Comparison of ENCODE assay signal across 8 cellular contexts in genomic region chr9:83622814-83623633, GRCh38.
A peak's percentile ranks its signal among the peaks of the same experiment; 100 is the strongest.
DNase-seq lines count a peak whose midpoint lies in the region; ATAC-seq and TF ChIP-seq lines count a peak whose summit lies in the region.

IDNK (plus strand) TSS chr9:83623143; CDS start chr9:83623172, 29 bp downstream.

- DNase-seq in SHP77 (lab: John Stamatoyannopoulos, UW), result peak; percentile 35 to 54
- DNase-seq in SHP77 treated with DMSO at 0.1 percent for 48 hours (lab: John Stamatoyannopoulos, UW), result no peak
- DNase-seq in NCI-H1930 (lab: John Stamatoyannopoulos, UW), result peak; percentile 48 to 52
- DNase-seq in activated CD4-positive, alpha-beta T cell treated with anti-CD3 and anti-CD28 coated beads for 1 hour, result peak; percentile 37
- DNase-seq in choroid plexus epithelial cell (ENCODE audit: low read depth), result peak; percentile 31
- peak; percentile 92 for DNase-seq in left kidney (ENCODE audit: low read depth, low spot score)
- DNase-seq in stimulated activated CD4-positive, alpha-beta T cell treated with anti-CD3 and anti-CD28 coated beads, Interleukin-2, amount 100 ng/mL, for 48 hours, result peak; percentile 53 to 58

- ATAC-seq in HG02885 (IDR thresholded peaks at IDR 0.05; ENCODE audit: poor library complexity, unreplicated experiment), result peak; percentile 86

- TF ChIP-seq CTCF in choroid plexus epithelial cell (conservative IDR thresholded peaks at IDR 0.05; ENCODE audit: low read depth, low read length), result no peak

- H3K4me3 ChIP-seq in choroid plexus epithelial cell (ENCODE audit: low read depth, low read length), result peak within 1 kb of the TSS; percentile 75
